11 cellular contexts compared by ENCODE assay signal in genomic region chr5:78586251-78586650, GRCh38.
DNase-seq lines count a peak whose midpoint lies in the region; ATAC-seq and TF ChIP-seq lines count a peak whose summit lies in the region.
"Had no signal": no experiment of that assay in that cellular context is flagged by ENCODE, and none has a peak within 500 bp of the region (broad histone marks: within the 10 kb centered on the region; RNA-seq: fewer than 3 reads in every experiment).

No MANE protein-coding gene starts in this region.

- H3K4me3 Mint-ChIP-seq in activated naive CD4-positive, alpha-beta T cell treated with anti-CD3 and anti-CD28 coated beads for 36 hours: no peak overlapping the region
- H3K4me3 Mint-ChIP-seq: activated naive CD4-positive, alpha-beta T cell treated with anti-CD3 and anti-CD28 coated beads, Interleukin-2, amount 50 U/mL, for 24 hours had no signal

- no peaks in the 10 kb centered on the region for H3K36me3 ChIP-seq in upper lobe of left lung
- peaks cover 3% of the 10 kb centered on the region; the same call in 1 of the 2 replicates for H3K36me3 ChIP-seq in H7 (replicated peaks; ENCODE audit: control insufficient read depth, insufficient read depth, low read length)

- CTCF ChIA-PET in activated naive CD4-positive, alpha-beta T cell treated with anti-CD3 and anti-CD28 coated beads for 36 hours (lab: Charles Lee): no interaction called here

- no peak overlapping the region for H3K27ac ChIP-seq in upper lobe of left lung
- H3K27ac ChIP-seq: HL-60 had no signal

- peaks cover 1 to 13% (median 6%) of the 10 kb centered on the region in 4 donors for H3K4me1 ChIP-seq in upper lobe of left lung

- 66 to 76% methylated on average over 6 of the region's 6 CpGs for WGBS in upper lobe of left lung, 2 donors

- TF ChIP-seq CTCF in upper lobe of left lung (IDR thresholded peaks at IDR 0.05): no peak

- H3K4me1 Mint-ChIP-seq in activated naive CD4-positive, alpha-beta T cell treated with anti-CD3 and anti-CD28 coated beads for 36 hours (ENCODE audit: low read depth): no peaks in the 10 kb centered on the region
- H3K4me1 Mint-ChIP-seq: activated naive CD4-positive, alpha-beta T cell treated with anti-CD3 and anti-CD28 coated beads, Interleukin-2, amount 50 U/mL, for 24 hours; CD4-positive, CD25-positive, alpha-beta regulatory T cell had no signal

- H3K9me3 Mint-ChIP-seq in activated naive CD4-positive, alpha-beta T cell treated with anti-CD3 and anti-CD28 coated beads for 36 hours: peaks cover 4% of the 10 kb centered on the region
- H3K9me3 Mint-ChIP-seq: activated naive CD4-positive, alpha-beta T cell treated with anti-CD3 and anti-CD28 coated beads, Interleukin-2, amount 50 U/mL, for 24 hours had no signal

- H3K4me3 ChIP-seq in upper lobe of left lung (no peak overlapping the region), H7 (ENCODE audit: insufficient read depth, low read depth, low read length) (no peak overlapping the region)

- H3K9me3 ChIP-seq in upper lobe of left lung: no peaks in the 10 kb centered on the region

- intact Hi-C loops in activated naive CD4-positive, alpha-beta T cell treated with anti-CD3 and anti-CD28 coated beads for 36 hours (cut with micrococcal nuclease): no loop called here

- DNase-seq in activated naive CD4-positive, alpha-beta T cell treated with anti-CD3 and anti-CD28 coated beads for 36 hours: peak; percentile 6
- no peak for DNase-seq in activated naive CD4-positive, alpha-beta T cell treated with Interleukin-2 at 50 U/mL for 16 hours
- DNase-seq in fibroblast of peridontal ligament (ENCODE audit: extremely low read depth): peak; percentile 98
- DNase-seq in upper lobe of left lung: peak in 1 of 2 donors; percentile 61
- DNase-seq in H7: no peak
- DNase-seq in activated T-cell treated with anti-CD3 and anti-CD28 coated beads, Interleukin-2, amount 50 U/mL, for 1 hour: no peak
- DNase-seq in cerebellar nuclear complex (lab: John Stamatoyannopoulos, UW): no peak
- DNase-seq: CD4-positive, CD25-positive, alpha-beta regulatory T cell had no signal

- H3K27me3 Mint-ChIP-seq in activated naive CD4-positive, alpha-beta T cell treated with anti-CD3 and anti-CD28 coated beads for 36 hours (ENCODE audit: low read depth): peaks cover 8% of the 10 kb centered on the region

- ATAC-seq in SK-N-SH treated with all-trans-retinoic acid at 6 μM for 48 hours (peak; percentile 93), upper lobe of left lung (ENCODE audit: low FRiP score in 2 of 2) (peak; percentile 49 to 84)

- no peak for TF ChIP-seq POLR2A in upper lobe of left lung (IDR thresholded peaks at IDR 0.05)

- H3K36me3 Mint-ChIP-seq in activated naive CD4-positive, alpha-beta T cell treated with anti-CD3 and anti-CD28 coated beads for 36 hours (ENCODE audit: low read depth): no peaks in the 10 kb centered on the region
- H3K36me3 Mint-ChIP-seq: activated naive CD4-positive, alpha-beta T cell treated with anti-CD3 and anti-CD28 coated beads, Interleukin-2, amount 50 U/mL, for 24 hours; CD4-positive, CD25-positive, alpha-beta regulatory T cell had no signal

- no peaks in the 10 kb centered on the region for H3K27me3 ChIP-seq in upper lobe of left lung
- H3K27me3 ChIP-seq in H7 (ENCODE audit: control insufficient read depth, insufficient read depth, low read length): no peaks in the 10 kb centered on the region

- no peak overlapping the region for H3K27ac Mint-ChIP-seq in activated naive CD4-positive, alpha-beta T cell treated with anti-CD3 and anti-CD28 coated beads for 36 hours
- H3K27ac Mint-ChIP-seq: activated naive CD4-positive, alpha-beta T cell treated with anti-CD3 and anti-CD28 coated beads, Interleukin-2, amount 50 U/mL, for 24 hours; CD4-positive, CD25-positive, alpha-beta regulatory T cell had no signal

- no peak for TF ChIP-seq EP300 in upper lobe of left lung (IDR thresholded peaks at IDR 0.05)

TF ChIP-seq in SK-N-SH treated with all-trans-retinoic acid at 6 μM for 48 hours, 23 proteins besides CTCF, POLR2A, EP300 and RAD21:
- TF ChIP-seq, protein P1, sequence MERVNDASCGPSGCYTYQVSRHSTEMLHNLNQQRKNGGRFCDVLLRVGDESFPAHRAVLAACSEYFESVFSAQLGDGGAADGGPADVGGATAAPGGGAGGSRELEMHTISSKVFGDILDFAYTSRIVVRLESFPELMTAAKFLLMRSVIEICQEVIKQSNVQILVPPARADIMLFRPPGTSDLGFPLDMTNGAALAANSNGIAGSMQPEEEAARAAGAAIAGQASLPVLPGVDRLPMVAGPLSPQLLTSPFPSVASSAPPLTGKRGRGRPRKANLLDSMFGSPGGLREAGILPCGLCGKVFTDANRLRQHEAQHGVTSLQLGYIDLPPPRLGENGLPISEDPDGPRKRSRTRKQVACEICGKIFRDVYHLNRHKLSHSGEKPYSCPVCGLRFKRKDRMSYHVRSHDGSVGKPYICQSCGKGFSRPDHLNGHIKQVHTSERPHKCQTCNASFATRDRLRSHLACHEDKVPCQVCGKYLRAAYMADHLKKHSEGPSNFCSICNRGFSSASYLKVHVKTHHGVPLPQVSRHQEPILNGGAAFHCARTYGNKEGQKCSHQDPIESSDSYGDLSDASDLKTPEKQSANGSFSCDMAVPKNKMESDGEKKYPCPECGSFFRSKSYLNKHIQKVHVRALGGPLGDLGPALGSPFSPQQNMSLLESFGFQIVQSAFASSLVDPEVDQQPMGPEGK (CRISPR knock-in tag; IDR thresholded peaks at IDR 0.05; ENCODE audit: borderline replicate concordance): no peak
- TF ChIP-seq ZNF8 (CRISPR knock-in tag; IDR thresholded peaks at IDR 0.05): peak; percentile 68; the same call in 1 of the 2 replicates

Comparison
In these comparisons a context has a peak if more than half of its experiments do, and no peak if none do; other contexts are left out.
1. DNase-seq: peak in activated naive CD4-positive, alpha-beta T cell treated with anti-CD3 and anti-CD28 coated beads for 36 hours (single experiment) and fibroblast of peridontal ligament (single experiment); none in activated naive CD4-positive, alpha-beta T cell treated with Interleukin-2 at 50 U/mL for 16 hours (single experiment), H7 (single experiment), activated T-cell treated with anti-CD3 and anti-CD28 coated beads, Interleukin-2, amount 50 U/mL, for 1 hour (single experiment) and cerebellar nuclear complex (0 of 2).